Comparison of ENCODE assay signal across 23 cellular contexts in genomic region chr22:32862083-32862482, GRCh38.
"Had no signal": no experiment of that assay in that cellular context is flagged by ENCODE, and none has a peak within 500 bp of the region (broad histone marks: within the 10 kb centered on the region; RNA-seq: fewer than 3 reads in every experiment).

No MANE protein-coding gene starts in this region.

- H3K27ac ChIP-seq: neural progenitor cell, ovary, parathyroid adenoma, psoas muscle, skin epidermis, stomach, thoracic aorta, thyroid gland, tibial nerve, vagina had no signal

- DNase-seq: natural killer cell; occipital lobe; ovary; posterior cingulate gyrus; psoas muscle; right cardiac atrium; stimulated activated CD4-positive, alpha-beta T cell treated with anti-CD3 and anti-CD28 coated beads, Interleukin-15, amount 100 ng/mL, for 24 hours; stimulated activated CD4-positive, alpha-beta T cell treated with anti-CD3 and anti-CD28 coated beads, Interleukin-2, amount 100 ng/mL, for 24 hours; stimulated activated CD4-positive, alpha-beta T cell treated with anti-CD3 and anti-CD28 coated beads, Interleukin-2, amount 100 ng/mL, for 48 hours; stimulated activated CD4-positive, alpha-beta T cell treated with anti-CD3 and anti-CD28 coated beads, Interleukin-4, amount 100 ng/mL, for 24 hours; stimulated activated naive B cell treated with anti-CD40 and anti-IgM and Interleukin-4, amounts not matched to agents 10 μg/mL and 1 μg/mL and 100 μg/mL, for 72 hours; stimulated activated naive CD4-positive, alpha-beta T cell treated with Interleukin-2 at 50 U/mL for 16 hours; stomach; thyroid gland; upper lobe of left lung had no signal

- H3K79me2 ChIP-seq: parathyroid adenoma had no signal

- H3K4me3 ChIP-seq: neural progenitor cell, ovary, psoas muscle, skin epidermis, stomach, thoracic aorta, thyroid gland, tibial nerve, upper lobe of left lung, vagina had no signal

- H3K4me2 ChIP-seq: neural progenitor cell had no signal

- H3K4me1 ChIP-seq: neural progenitor cell, parathyroid adenoma, psoas muscle, stomach, tibial nerve, vagina had no signal

- H3K27me3 ChIP-seq: neural progenitor cell, ovary, stomach, thyroid gland, tibial nerve, upper lobe of left lung, vagina had no signal

- ATAC-seq: natural killer cell; psoas muscle; sciatic nerve; stimulated activated effector memory CD8-positive, alpha-beta T cell treated with anti-CD3 and anti-CD28 coated beads, Interleukin-12 subunit alpha, Interleukin-12 subunit beta, amount 100 ng/mL, for 72 hours; stimulated activated naive B cell treated with anti-CD40 and anti-IgM and Interleukin-4, amounts not matched to agents 10 μg/mL and 1 μg/mL and 100 μg/mL, for 72 hours had no signal

- H3K9ac ChIP-seq: neural progenitor cell, parathyroid adenoma had no signal

- H3K9me3 ChIP-seq: ovary, psoas muscle, stomach, thoracic aorta, thyroid gland, tibial nerve, upper lobe of left lung, vagina had no signal

- H2AFZ ChIP-seq: neural progenitor cell, parathyroid adenoma had no signal

- H3K36me3 ChIP-seq: neural progenitor cell, ovary had no signal
